Comparison of ENCODE assay signal across 26 cellular contexts in the genomic region with DNA sequence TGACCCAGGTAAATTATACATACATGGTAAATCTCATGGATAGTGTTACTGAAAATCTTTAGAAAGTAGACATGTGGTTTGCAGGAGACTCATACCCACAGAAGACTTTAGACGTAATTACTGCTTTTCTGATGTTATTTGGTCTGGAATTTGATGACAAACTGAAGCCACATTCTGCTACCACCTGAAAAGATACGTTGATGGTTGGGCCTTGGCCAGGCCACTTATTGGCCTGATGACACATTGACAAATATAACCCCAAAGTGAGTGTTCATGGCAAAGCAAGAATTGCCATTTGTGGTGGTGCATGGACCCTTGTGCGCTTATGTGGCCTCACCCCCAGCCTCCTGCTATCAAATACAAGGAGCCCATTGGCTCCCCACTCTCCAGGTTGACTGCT.
DNase-seq lines count a peak whose midpoint lies in the region; ATAC-seq, FAIRE-seq and TF ChIP-seq lines count a peak whose summit lies in the region.
"Had no signal": no experiment of that assay in that cellular context is flagged by ENCODE, and none has a peak within 500 bp of the region (broad histone marks: within the 10 kb centered on the region; RNA-seq: fewer than 3 reads in every experiment).

No MANE protein-coding gene starts in this region.

- DNase-seq in GM18507 (ENCODE audit: extremely low spot score, insufficient read length, low read depth), result no peak
- DNase-seq in OCI-LY7 (ENCODE audit: low spot score), result no peak
- DNase-seq in RPMI7951 (ENCODE audit: low read depth), result peak; percentile 22
- DNase-seq in fibroblast of mammary gland (ENCODE audit: low read depth), result peak; percentile 2
- DNase-seq in medulla oblongata (ENCODE audit: extremely low spot score), result no peak
- no peak for DNase-seq in Right ventricle myocardium inferior (ENCODE audit: missing footprints)
- DNase-seq in islet precursor cell, result no peak
- DNase-seq: AML-193; CD4-positive, alpha-beta T cell; CD8-positive, alpha-beta memory T cell; COR-L47; DMS 273 treated with DMSO at 0.1 percent for 48 hours; DMS153; DMS53; DMS79; DND-41; EL; GDM1 had no signal

- no peaks in the 10 kb centered on the region for H4K20me1 ChIP-seq in OCI-LY7 (ENCODE audit: insufficient read depth, low read length)
- H4K20me1 ChIP-seq: BLaER1 treated with 17β-estradiol and CSF1 and Interleukin-3, amounts not matched to agents 10 nM and 100 nM had no signal

- ATAC-seq in HG02678 (IDR thresholded peaks at IDR 0.05; ENCODE audit: unreplicated experiment), result no peak
- ATAC-seq in Right ventricle myocardium inferior, result no peak
- ATAC-seq: A549, GM12878 had no signal

- CTCF ChIA-PET in OCI-LY7 (lab: Charles Lee; ENCODE audit: unreplicated experiment), result no interaction called here

- H3K4me2 ChIP-seq in OCI-LY7 (ENCODE audit: low read length), result no peak overlapping the region
- H3K4me2 ChIP-seq: A549; BLaER1 treated with 17β-estradiol and CSF1 and Interleukin-3, amounts not matched to agents 10 nM and 100 nM had no signal

- no peak overlapping the region for H3K27ac ChIP-seq in OCI-LY7 (ENCODE audit: low read depth, low read length, poor library complexity, severe bottlenecking)
- H3K27ac ChIP-seq: 22Rv1; A549; BLaER1 treated with 17β-estradiol and CSF1 and Interleukin-3, amounts not matched to agents 10 nM and 100 nM; C4-2B had no signal

- peaks cover 7% of the 10 kb centered on the region for H3K4me1 ChIP-seq in OCI-LY7 (ENCODE audit: insufficient read depth, low read length, poor library complexity, severe bottlenecking)

- no peaks in the 10 kb centered on the region for H3K9me3 ChIP-seq in OCI-LY7 (ENCODE audit: low read length)
- H3K9me3 ChIP-seq: A549 had no signal

- intact Hi-C loops in OCI-LY7 (cut with micrococcal nuclease; ENCODE audit: unreplicated experiment) (no loop called here), Right ventricle myocardium inferior (cut with DNase I) (no loop called here)

- TF ChIP-seq CTCF in OCI-LY7 (conservative IDR thresholded peaks at IDR 0.05; ENCODE audit: low read length) (no peak), fibroblast of mammary gland (conservative IDR thresholded peaks at IDR 0.05; ENCODE audit: control insufficient read depth, insufficient read depth, low read depth, low read length) (no peak)

- POLR2A ChIA-PET in OCI-LY7 (lab: Charles Lee), result interaction anchor here (1.0 to 1.4 kb wide), 2 partner anchors 89 to 115 kb away, joined by 3 to 4 read pairs; no protein-coding TSS in a partner anchor

- H3K79me2 ChIP-seq in OCI-LY7 (ENCODE audit: insufficient read depth, low read depth, low read length), result no peaks in the 10 kb centered on the region

- H3K9me2 ChIP-seq in OCI-LY7 (ENCODE audit: insufficient read depth, low read length), result no peaks in the 10 kb centered on the region

- peak; percentile 36 for FAIRE-seq in GM18507 (lab: Jason Lieb, UNC)
- FAIRE-seq: A549, GM12878, GM12892, GM19239 had no signal

- H3K4me3 ChIP-seq in OCI-LY7 (ENCODE audit: low read depth, low read length, poor library complexity, severe bottlenecking) (no peak overlapping the region), fibroblast of mammary gland (ENCODE audit: control insufficient read depth, low read depth, low read length) (no peak overlapping the region)
- H3K4me3 ChIP-seq: A549; BLaER1 treated with 17β-estradiol and CSF1 and Interleukin-3, amounts not matched to agents 10 nM and 100 nM; GM12878 had no signal

- peak overlapping the region; percentile 10; the same call in 1 of the 2 replicates for H2AFZ ChIP-seq in OCI-LY7 (ENCODE audit: low read length)

- no peaks in the 10 kb centered on the region for H3K36me3 ChIP-seq in OCI-LY7 (ENCODE audit: insufficient read depth, low read length)
- H3K36me3 ChIP-seq: BLaER1 treated with 17β-estradiol and CSF1 and Interleukin-3, amounts not matched to agents 10 nM and 100 nM had no signal

- BruUV-seq in OCI-LY7 (replicated peaks; lab: Mats Ljungman, UMichigan), result no TSS peak

Comparison
In these comparisons a context has a peak if more than half of its experiments do, and no peak if none do; other contexts are left out.
1. DNase-seq: peak in RPMI7951 (single experiment) and fibroblast of mammary gland (single experiment); none in GM18507 (single experiment), OCI-LY7 (single experiment), medulla oblongata (single experiment), Right ventricle myocardium inferior (single experiment) and islet precursor cell (single experiment).